ENCODE assay signal across 22 cellular contexts in the genomic region with DNA sequence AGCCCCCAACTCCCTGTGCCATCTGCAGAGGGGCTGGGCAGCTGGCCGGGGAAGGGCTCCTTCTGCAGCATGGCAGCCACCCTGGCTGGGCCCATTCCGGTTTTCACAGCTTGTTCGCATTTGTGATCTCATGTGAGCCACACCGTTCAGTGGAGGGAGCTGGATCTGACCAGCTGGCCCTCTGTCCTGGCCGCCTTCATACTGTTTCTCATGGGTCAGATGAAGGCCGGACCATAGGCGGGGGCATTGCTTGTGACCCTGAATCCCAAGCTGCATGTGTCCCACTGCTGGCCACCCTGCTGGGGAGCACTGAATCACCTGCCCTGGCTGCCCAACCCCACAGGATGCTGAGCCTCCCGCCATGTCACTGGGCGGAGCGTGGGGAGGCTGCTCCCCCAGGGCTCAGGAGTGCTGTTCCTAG. TPM values are rescaled to one million over a fixed set of nuclear protein-coding genes. Genes with fewer than 3 reads are reported as not detected.
A peak's percentile ranks its signal among the peaks of the same experiment; 100 is the strongest.
DNase-seq lines count a peak whose midpoint lies in the region; ATAC-seq and TF ChIP-seq lines count a peak whose summit lies in the region.
"Had no signal": no experiment of that assay in that cellular context is flagged by ENCODE, and none has a peak within 500 bp of the region (broad histone marks: within the 10 kb centered on the region; RNA-seq: fewer than 3 reads in every experiment).

No MANE protein-coding gene starts in this region.

- H3K4me3 ChIP-seq in HEK293 (ENCODE audit: low read depth, low read length) (no peak overlapping the region), RWPE2 (ENCODE audit: severe bottlenecking) (no peak overlapping the region), suprapubic skin (no peak overlapping the region)
- H3K4me3 ChIP-seq: gastroesophageal sphincter had no signal

- no peak for TF ChIP-seq POLR2A in suprapubic skin (IDR thresholded peaks at IDR 0.05)

- TF ChIP-seq CTCF in HEK293 (tag by site-specific recombination; IDR thresholded peaks at IDR 0.05) (no peak), RWPE2 (IDR thresholded peaks at IDR 0.05; ENCODE audit: poor library complexity, severe bottlenecking) (no peak), suprapubic skin (IDR thresholded peaks at IDR 0.05) (no peak)

- no peaks in the 10 kb centered on the region for H3K27me3 ChIP-seq in RWPE2 (ENCODE audit: insufficient read depth, poor library complexity, severe bottlenecking)
- no peaks in the 10 kb centered on the region for H3K27me3 ChIP-seq in suprapubic skin
- H3K27me3 ChIP-seq: gastroesophageal sphincter had no signal

- TF ChIP-seq EP300 in suprapubic skin (IDR thresholded peaks at IDR 0.05), result no peak

- H3K4me1 ChIP-seq in HEK293 (ENCODE audit: control insufficient read depth, insufficient read depth, low read length) (no peaks in the 10 kb centered on the region), RWPE2 (ENCODE audit: insufficient read depth, poor library complexity, severe bottlenecking) (no peaks in the 10 kb centered on the region), suprapubic skin (no peaks in the 10 kb centered on the region)

- H3K36me3 ChIP-seq in HEK293 (ENCODE audit: control insufficient read depth in 2 of 2, insufficient read depth in 1 of 2, low read length in 2 of 2) (peaks cover 9 to 76% of the 10 kb centered on the region in 2 experiments), RWPE2 (ENCODE audit: low read depth) (no peaks in the 10 kb centered on the region), suprapubic skin (peaks cover 26% of the 10 kb centered on the region)

- ATAC-seq in RWPE2 (ENCODE audit: low read depth), result no peak
- ATAC-seq: gastroesophageal sphincter had no signal

- POLR2A ChIA-PET in HEK293 (lab: Yijun Ruan, JAX), result no interaction called here

- CTCF ChIA-PET in HEK293 (lab: Yijun Ruan, JAX), result interaction anchor here (1.7 kb wide), 1 partner anchor 20 kb away, joined by 5 read pairs; no protein-coding TSS in a partner anchor

- H3K9me3 ChIP-seq in HEK293 (ENCODE audit: control insufficient read depth, insufficient read depth, low read depth, low read length) (no peaks in the 10 kb centered on the region), RWPE2 (ENCODE audit: severe bottlenecking) (no peaks in the 10 kb centered on the region), suprapubic skin (no peaks in the 10 kb centered on the region)
- H3K9me3 ChIP-seq: gastroesophageal sphincter had no signal

- WGBS in suprapubic skin, result 90% methylated on average over 5 of the region's 10 CpGs

- H3K27ac ChIP-seq in HEK293 (ENCODE audit: extremely low read depth, low read depth, low read length) (no peak overlapping the region), RWPE2 (ENCODE audit: poor library complexity, severe bottlenecking) (no peak overlapping the region), suprapubic skin (no peak overlapping the region)
- H3K27ac ChIP-seq: gastroesophageal sphincter had no signal

- peak; percentile 19 for DNase-seq in RWPE2 (ENCODE audit: low spot score)
- DNase-seq in mesenteric fat pad (ENCODE audit: low spot score), result peak; percentile 83
- DNase-seq in suprapubic skin (ENCODE audit: low spot score in 2 of 2), result peak; percentile 46 to 57
- no peak for DNase-seq in Ammon's horn (ENCODE audit: low spot score)
- DNase-seq in kidney tubule cell (ENCODE audit: low spot score), result no peak
- no peak for DNase-seq in dermis blood vessel endothelial cell
- DNase-seq: activated gamma-delta T cell treated with Interleukin-2 at 50 U/mL for 16 hours; CD4-positive, CD25-positive, alpha-beta regulatory T cell; central memory CD4-positive, alpha-beta T cell; hippocampal formation; naive B cell; NCI-H1048; NCI-H1694; NCI-H2171; occipital lobe; SHP77; T-helper 9 cell had no signal

TF ChIP-seq in HEK293, 187 proteins besides CTCF, POLR2A, EP300 and RAD21:
- TF ChIP-seq ZNF394 (tag by site-specific recombination; IDR thresholded peaks at IDR 0.05; ENCODE audit: borderline replicate concordance), result no peak
- peak; percentile 89 for TF ChIP-seq GLIS1 (tag by site-specific recombination; IDR thresholded peaks at IDR 0.05)
- TF ChIP-seq ZIC2 (tag by site-specific recombination; IDR thresholded peaks at IDR 0.05), result 0 out of 2 replicates have a peak, but pooled peaks have one; percentile 15
- peak; percentile 31; the same call in 1 of the 2 replicates for TF ChIP-seq GLIS2 (tag by site-specific recombination; IDR thresholded peaks at IDR 0.05)
- no peak for TF ChIP-seq BCL11B (tag by site-specific recombination; IDR thresholded peaks at IDR 0.05; ENCODE audit: low read depth)

RNA-seq across cellular contexts. Expression of a gene that starts 36.4 kb away (rescaled TPM):
- total RNA-seq in mesenteric fat pad, result not detected
- not detected for total RNA-seq in suprapubic skin
- not detected in 2 replicates for total RNA-seq in dermis blood vessel endothelial cell
- total RNA-seq: CD4-positive, CD25-positive, alpha-beta regulatory T cell; dermis microvascular lymphatic vessel endothelial cell; fibroblast of lung; gastroesophageal sphincter; occipital lobe; urinary bladder had no signal

RNA-seq across cellular contexts. Expression of a gene that starts 43.8 kb away (rescaled TPM):
- total RNA-seq in mesenteric fat pad (18.8 TPM), suprapubic skin (10 to 100 TPM; 35.8 to 51.0 (median 42.9) TPM), dermis blood vessel endothelial cell (39.5 and 44.9 TPM in 2 replicates)

RNA-seq across cellular contexts. Expression of a gene that starts 43.9 kb away (rescaled TPM):
- total RNA-seq in mesenteric fat pad (18.4 TPM), suprapubic skin (10 to 100 TPM in 3 of 4 donors, 1 to 10 TPM in 1; 9.9 to 24.2 (median 16.5) TPM), dermis blood vessel endothelial cell (30.8 and 31.8 TPM in 2 replicates)

Comparison
In these comparisons a context has a peak if more than half of its experiments do, and no peak if none do; other contexts are left out.
1. DNase-seq: peak in RWPE2 (single experiment), mesenteric fat pad (single experiment) and suprapubic skin (2 of 2); none in Ammon's horn (single experiment), kidney tubule cell (single experiment) and dermis blood vessel endothelial cell (single experiment).